26 cellular contexts compared by ENCODE assay signal in genomic region chr15:34654625-34655024, GRCh38.
"Had no signal": no experiment of that assay in that cellular context is flagged by ENCODE, and none has a peak within 500 bp of the region (broad histone marks: within the 10 kb centered on the region; RNA-seq: fewer than 3 reads in every experiment).

No MANE protein-coding gene starts in this region.

- H3K36me3 ChIP-seq: lower lobe of right lung, pancreas, prostate gland, suprapubic skin, thoracic aorta, tibial artery, upper lobe of right lung had no signal

- H3K27ac ChIP-seq: lower lobe of right lung, pancreas, prostate gland, skin epidermis, suprapubic skin, thoracic aorta, tibial artery, upper lobe of right lung had no signal

- H3K9me3 ChIP-seq: lower lobe of right lung, pancreas, prostate gland, suprapubic skin, thoracic aorta, tibial artery, upper lobe of right lung had no signal

- DNase-seq: hippocampal formation; kidney glomerular epithelial cell; left cardiac atrium; lower lobe of right lung; mammary epithelial cell; mesenchymal stem cell; naive thymus-derived CD8-positive, alpha-beta T cell; nucleus accumbens; pancreas; posterior cingulate gyrus; retina; right cardiac atrium; stimulated activated CD4-positive, alpha-beta T cell treated with anti-CD3 and anti-CD28 coated beads, Interleukin-4, amount 100 ng/mL, for 24 hours; stimulated activated naive CD4-positive, alpha-beta T cell; tibial artery; trophoblast cell; upper lobe of right lung had no signal

- ATAC-seq: left cardiac atrium; left lobe of liver; lower lobe of right lung; naive thymus-derived CD8-positive, alpha-beta T cell; pancreas; right cardiac atrium; sciatic nerve; stimulated activated effector memory CD8-positive, alpha-beta T cell treated with anti-CD3 and anti-CD28 coated beads, Interleukin-12 subunit alpha, Interleukin-12 subunit beta, amount 100 ng/mL, for 72 hours; upper lobe of right lung had no signal

- H3K4me3 ChIP-seq: lower lobe of right lung, pancreas, prostate gland, skin epidermis, suprapubic skin, thoracic aorta, tibial artery, upper lobe of right lung had no signal

- FAIRE-seq: keratinocyte, pancreas, urothelium cell line had no signal

- H3K4me1 ChIP-seq: lower lobe of right lung, pancreas, prostate gland, suprapubic skin, tibial artery, upper lobe of right lung had no signal

- H3K27me3 ChIP-seq: pancreas, suprapubic skin, tibial artery, upper lobe of right lung had no signal
